Comparison of ENCODE assay signal across 14 cellular contexts in genomic region chr9:124271660-124272059, GRCh38. TPM values are rescaled to one million over a fixed set of nuclear protein-coding genes. Genes with fewer than 3 reads are reported as not detected.
DNase-seq lines count a peak whose midpoint lies in the region; ATAC-seq, FAIRE-seq and TF ChIP-seq lines count a peak whose summit lies in the region.
"Had no signal": no experiment of that assay in that cellular context is flagged by ENCODE, and none has a peak within 500 bp of the region (broad histone marks: within the 10 kb centered on the region; RNA-seq: fewer than 3 reads in every experiment).

No MANE protein-coding gene starts in this region.

- no peak for ATAC-seq in HepG2
- no peak for ATAC-seq in HG02970 (IDR thresholded peaks at IDR 0.05; ENCODE audit: low FRiP score, unreplicated experiment)

- POLR2A ChIA-PET in HepG2 (lab: Yijun Ruan, JAX), result no interaction called here

- TF ChIP-seq EP300 in HepG2 (IDR thresholded peaks at IDR 0.05; ENCODE audit: low read depth in 2 of 2, low read length in 2 of 2) (no peak), HepG2 (CRISPR knock-in tag; IDR thresholded peaks at IDR 0.05; ENCODE audit: borderline replicate concordance) (no peak)

- intact Hi-C loops in HepG2 (cut with micrococcal nuclease; ENCODE audit: unreplicated experiment), result no loop called here
- intact Hi-C loops in activated T-helper 1 cell treated with anti-CD3 and anti-CD28 coated beads, Interleukin-12 subunit alpha, Interleukin-12 subunit beta, Interleukin-2, Interleukin-4 antibody, amounts not matched to agents 30 ng/mL and 10 ng/mL and 1 ng/mL, durations not matched to agents 14 hours and 24 hours and 36 hours (cut with micrococcal nuclease), result no loop called here

- H3K9me3 ChIP-seq in adipocyte (ENCODE audit: control insufficient read depth, low read length), result no peaks in the 10 kb centered on the region
- H3K9me3 ChIP-seq in HepG2 (ENCODE audit: low read length), result no peaks in the 10 kb centered on the region
- H3K9me3 ChIP-seq in small intestine (ENCODE audit: control insufficient read depth, low read depth), result no peaks in the 10 kb centered on the region

- FAIRE-seq in HepG2 (lab: Jason Lieb, UNC), result no peak
- no peak for FAIRE-seq in small intestine (lab: Jason Lieb, UNC)
- FAIRE-seq: RCC 7860 had no signal

- WGBS in HepG2 (ENCODE audit: low lambda C conversion rate), result 84% methylated on average over 5 of the region's 7 CpGs
- 16 to 53% (median 23%) methylated on average over 7 of the region's 7 CpGs for WGBS in small intestine, 3 donors

- peaks cover 99% of the 10 kb centered on the region for H3K79me2 ChIP-seq in HepG2 (ENCODE audit: insufficient read depth, low read length)

- H3K27me3 ChIP-seq in adipocyte (replicated peaks; ENCODE audit: control insufficient read depth, insufficient read depth, low read length) (no peaks in the 10 kb centered on the region), HepG2 (ENCODE audit: control insufficient read depth in 1 of 2, insufficient read depth in 2 of 2, low read length in 2 of 2) (no peaks in the 10 kb centered on the region), small intestine (ENCODE audit: control insufficient read depth in 2 of 2, insufficient read depth in 2 of 2, low read length in 2 of 2) (no peaks in the 10 kb centered on the region)

- H3K4me3 ChIP-seq in adipocyte (ENCODE audit: low read length), result no peak overlapping the region
- no peak overlapping the region for H3K4me3 ChIP-seq in HepG2 (replicated peaks in 1 of 3; ENCODE audit: insufficient read depth in 1 of 3, low read depth in 2 of 3, low read length in 3 of 3)
- no peak overlapping the region for H3K4me3 ChIP-seq in small intestine (ENCODE audit: low read depth in 1 of 2, low read length in 2 of 2)

- H4K20me1 ChIP-seq in HepG2 (ENCODE audit: insufficient read depth, low read length), result peaks cover 98% of the 10 kb centered on the region

- peaks cover 3% of the 10 kb centered on the region for H3K27me3 Mint-ChIP-seq in activated T-helper 1 cell treated with anti-CD3 and anti-CD28 coated beads, Interleukin-12 subunit alpha, Interleukin-12 subunit beta, Interleukin-2, Interleukin-4 antibody, amounts not matched to agents 30 ng/mL and 10 ng/mL and 1 ng/mL, durations not matched to agents 14 hours and 24 hours and 36 hours (ENCODE audit: insufficient read depth)
- H3K27me3 Mint-ChIP-seq: CD4-positive, alpha-beta memory T cell had no signal

- in situ Hi-C loops in HepG2 (cut with HindIII; ENCODE audit: extremely low pct_ligation_motif_present, low pct_unique_long_range_greater_than_20kb), result no loop called here

- TF ChIP-seq CTCF in HepG2 (CRISPR knock-in tag; IDR thresholded peaks at IDR 0.05), result no peak

- peaks cover 68% of the 10 kb centered on the region for H3K4me1 ChIP-seq in adipocyte (ENCODE audit: control insufficient read depth, insufficient read depth, low read length)
- peaks cover 82% of the 10 kb centered on the region for H3K4me1 ChIP-seq in HepG2 (ENCODE audit: insufficient read depth, low read length)
- H3K4me1 ChIP-seq in small intestine (ENCODE audit: control insufficient read depth in 2 of 2, insufficient read depth in 1 of 2, low read depth in 1 of 2, low read length in 1 of 2), result peaks cover 6 to 12% of the 10 kb centered on the region in 2 donors

- DNase-seq in NCI-H1105 (lab: John Stamatoyannopoulos, UW) (peak; percentile 12), adipocyte (ENCODE audit: low read depth) (no peak), HepG2 (ENCODE audit: low spot score) (no peak), small intestine (peak; percentile 67), NCI-H2227 treated with DMSO at 0.1 percent for 48 hours (lab: John Stamatoyannopoulos, UW) (no peak), UCSD-AML1 (lab: John Stamatoyannopoulos, UW; ENCODE audit: unreplicated experiment) (no peak)
- DNase-seq in activated T-helper 1 cell treated with anti-CD3 and anti-CD28 coated beads, Interleukin-12 subunit alpha, Interleukin-12 subunit beta, Interleukin-2, Interleukin-4 antibody, amounts not matched to agents 30 ng/mL and 10 ng/mL and 1 ng/mL, durations not matched to agents 14 hours and 24 hours and 36 hours (ENCODE audit: low spot score), result no peak
- DNase-seq: CD4-positive, alpha-beta memory T cell; NCI-H1930; stimulated activated CD4-positive, alpha-beta T cell treated with anti-CD3 and anti-CD28 coated beads, Interleukin-1b, Interleukin-23, amount 100 ng/mL, for 48 hours; stimulated activated naive CD4-positive, alpha-beta T cell had no signal

- TF ChIP-seq POLR2A in HepG2 (IDR thresholded peaks at IDR 0.05; ENCODE audit: insufficient read depth in 1 of 2, low read depth in 2 of 2, low read length in 2 of 2), result no peak

- no peak for TF ChIP-seq RAD21 in HepG2 (CRISPR knock-in tag; IDR thresholded peaks at IDR 0.05)

- H3K36me3 ChIP-seq in adipocyte (ENCODE audit: control insufficient read depth, insufficient read depth, low read length, severe bottlenecking) (peaks cover 34% of the 10 kb centered on the region), HepG2 (replicated peaks in 1 of 2; ENCODE audit: control insufficient read depth in 1 of 2, insufficient read depth in 2 of 2, low read length in 2 of 2) (peaks cover 16 to 73% of the 10 kb centered on the region in 2 experiments), small intestine (ENCODE audit: control insufficient read depth in 2 of 2, insufficient read depth in 2 of 2, low read length in 2 of 2) (no peaks in the 10 kb centered on the region)

- no peaks in the 10 kb centered on the region for H3K9me3 Mint-ChIP-seq in activated T-helper 1 cell treated with anti-CD3 and anti-CD28 coated beads, Interleukin-12 subunit alpha, Interleukin-12 subunit beta, Interleukin-2, Interleukin-4 antibody, amounts not matched to agents 30 ng/mL and 10 ng/mL and 1 ng/mL, durations not matched to agents 14 hours and 24 hours and 36 hours
- H3K9me3 Mint-ChIP-seq: activated naive CD4-positive, alpha-beta T cell treated with anti-CD3 and anti-CD28 coated beads, Interleukin-2, amount 50 U/mL, for 24 hours; CD4-positive, alpha-beta memory T cell had no signal

- H3K27ac ChIP-seq in HepG2 (ENCODE audit: extremely low read length, insufficient read depth, low read length) (no peak overlapping the region), small intestine (ENCODE audit: low read depth in 1 of 2, low read length in 1 of 2) (peak overlapping the region; percentile 65 to 85)

- BruUV-seq in HepG2 (replicated peaks; lab: Mats Ljungman, UMichigan), result no TSS peak

- CTCF ChIA-PET in HepG2 (lab: Yijun Ruan, JAX; ENCODE audit: low intra/inter-chr PET ratio, low total read pairs), result no interaction called here

- H3K4me2 ChIP-seq in HepG2 (ENCODE audit: low read depth, low read length), result no peak overlapping the region

- H2AFZ ChIP-seq in HepG2 (ENCODE audit: low read length), result no peak overlapping the region

- no peaks in the 10 kb centered on the region for H3K36me3 Mint-ChIP-seq in activated T-helper 1 cell treated with anti-CD3 and anti-CD28 coated beads, Interleukin-12 subunit alpha, Interleukin-12 subunit beta, Interleukin-2, Interleukin-4 antibody, amounts not matched to agents 30 ng/mL and 10 ng/mL and 1 ng/mL, durations not matched to agents 14 hours and 24 hours and 36 hours (ENCODE audit: low read depth)
- H3K36me3 Mint-ChIP-seq: activated naive CD4-positive, alpha-beta T cell treated with anti-CD3 and anti-CD28 coated beads, Interleukin-2, amount 50 U/mL, for 24 hours had no signal

- peak overlapping the region; percentile 44 for H3K9ac ChIP-seq in adipocyte (ENCODE audit: low read length)
- H3K9ac ChIP-seq in HepG2 (ENCODE audit: insufficient read depth, low read depth, low read length), result no peak overlapping the region

- no peak overlapping the region for H3K27ac Mint-ChIP-seq in activated T-helper 1 cell treated with anti-CD3 and anti-CD28 coated beads, Interleukin-12 subunit alpha, Interleukin-12 subunit beta, Interleukin-2, Interleukin-4 antibody, amounts not matched to agents 30 ng/mL and 10 ng/mL and 1 ng/mL, durations not matched to agents 14 hours and 24 hours and 36 hours
- H3K27ac Mint-ChIP-seq: activated naive CD4-positive, alpha-beta T cell treated with anti-CD3 and anti-CD28 coated beads, Interleukin-2, amount 50 U/mL, for 24 hours had no signal

- no peak overlapping the region for H3K4me3 Mint-ChIP-seq in activated T-helper 1 cell treated with anti-CD3 and anti-CD28 coated beads, Interleukin-12 subunit alpha, Interleukin-12 subunit beta, Interleukin-2, Interleukin-4 antibody, amounts not matched to agents 30 ng/mL and 10 ng/mL and 1 ng/mL, durations not matched to agents 14 hours and 24 hours and 36 hours
- H3K4me3 Mint-ChIP-seq: activated naive CD4-positive, alpha-beta T cell treated with anti-CD3 and anti-CD28 coated beads, Interleukin-2, amount 50 U/mL, for 24 hours had no signal

- no peaks in the 10 kb centered on the region for H3K4me1 Mint-ChIP-seq in activated T-helper 1 cell treated with anti-CD3 and anti-CD28 coated beads, Interleukin-12 subunit alpha, Interleukin-12 subunit beta, Interleukin-2, Interleukin-4 antibody, amounts not matched to agents 30 ng/mL and 10 ng/mL and 1 ng/mL, durations not matched to agents 14 hours and 24 hours and 36 hours (ENCODE audit: low read depth)
- H3K4me1 Mint-ChIP-seq: activated naive CD4-positive, alpha-beta T cell treated with anti-CD3 and anti-CD28 coated beads, Interleukin-2, amount 50 U/mL, for 24 hours had no signal

RNA-seq across cellular contexts. Expression of gene NEK6, which starts 13.9 kb away (rescaled TPM):
- 30.4 and 44.7 TPM in 2 replicates for total RNA-seq in HepG2 (2016; rRNA removed; fragmentation: Illumina TruSeq; extraction: Trizol)
- 24.6 and 26.3 TPM in 2 replicates for total RNA-seq in HepG2 (2016; cell fraction: cytosol; rRNA removed; fragmentation: Illumina TruSeq; extraction: Trizol; ENCODE audit: low read depth)
- total RNA-seq in HepG2 (2016; cell fraction: insoluble cytoplasmic fraction; rRNA removed; fragmentation: Illumina TruSeq; extraction: Trizol), result 33.2 and 37.5 TPM in 2 replicates
- total RNA-seq in HepG2 (2016; cell fraction: membrane; rRNA removed; fragmentation: Illumina TruSeq; extraction: Trizol), result 49.4 and 52.7 TPM in 2 replicates
- 18.1 and 19.8 TPM in 2 replicates for total RNA-seq in HepG2 (2016; cell fraction: nucleus; rRNA removed; fragmentation: Illumina TruSeq; extraction: Trizol)
- polyA plus RNA-seq in HepG2 (2011; rRNA removed) (119 and 127 TPM in 2 replicates), small intestine (10 to 100 TPM in 2 of 3 donors, 1 to 10 TPM in 1; 9.7 to 28.9 (median 18.3) TPM)
- polyA plus RNA-seq in HepG2 (2011; cell fraction: cytosol; rRNA removed), result 131 and 138 TPM in 2 replicates
- polyA plus RNA-seq in HepG2 (2011; cell fraction: nucleus; rRNA removed), result 94.1 and 101 TPM in 2 replicates
- polyA plus RNA-seq in HepG2 (2012), result 75.9 and 86.0 TPM in 2 replicates
- 55.6 and 62.7 TPM in 2 replicates for polyA plus RNA-seq in HepG2 (2016; cell fraction: cytosol; fragmentation: Illumina TruSeq; extraction: Trizol; ENCODE audit: low read depth)
- 71.0 and 74.4 TPM in 2 replicates for polyA plus RNA-seq in HepG2 (2016; cell fraction: insoluble cytoplasmic fraction; fragmentation: Illumina TruSeq; extraction: Trizol; ENCODE audit: low read depth)
- 68.1 and 79.5 TPM in 2 replicates for polyA plus RNA-seq in HepG2 (2016; cell fraction: membrane; fragmentation: Illumina TruSeq; extraction: Trizol; ENCODE audit: low read depth)
- 41.9 and 42.8 TPM in 2 replicates for polyA plus RNA-seq in HepG2 (2016; cell fraction: nucleus; fragmentation: Illumina TruSeq; extraction: Trizol; ENCODE audit: insufficient read depth, low read depth)
- 13.4 and 281 TPM in 2 replicates for polyA minus RNA-seq in HepG2 (2011; rRNA and poly(A)+ RNA removed; ENCODE audit: low replicate concordance)
- 74.6 and 87.4 TPM in 2 replicates for polyA minus RNA-seq in HepG2 (2011; cell fraction: cytosol; rRNA and poly(A)+ RNA removed)
- polyA minus RNA-seq in HepG2 (2011; cell fraction: nucleus; rRNA and poly(A)+ RNA removed), result 49.3 and 50.8 TPM in 2 replicates
- total RNA-seq in activated T-helper 1 cell treated with anti-CD3 and anti-CD28 coated beads, Interleukin-12 subunit alpha, Interleukin-12 subunit beta, Interleukin-2, Interleukin-4 antibody, amounts not matched to agents 30 ng/mL and 10 ng/mL and 1 ng/mL, durations not matched to agents 14 hours and 24 hours and 36 hours, result 17.4 and 21.0 TPM in 2 replicates

Comparison
In these comparisons a context has a peak if more than half of its experiments do, and no peak if none do; other contexts are left out.
1. DNase-seq: peak in NCI-H1105 (single experiment) and small intestine (single experiment); none in adipocyte (single experiment), HepG2 (single experiment), NCI-H2227 treated with DMSO at 0.1 percent for 48 hours (single experiment), activated T-helper 1 cell treated with anti-CD3 and anti-CD28 coated beads, Interleukin-12 subunit alpha, Interleukin-12 subunit beta, Interleukin-2, Interleukin-4 antibody, amounts not matched to agents 30 ng/mL and 10 ng/mL and 1 ng/mL, durations not matched to agents 14 hours and 24 hours and 36 hours (single experiment) and UCSD-AML1 (single experiment).